Comparison of ENCODE assay signal across 9 cellular contexts in genomic region chr3:52022323-52023100, GRCh38. TPM values are rescaled to one million over a fixed set of nuclear protein-coding genes. Genes with fewer than 3 reads are reported as not detected.
DNase-seq lines count a peak whose midpoint lies in the region; ATAC-seq and TF ChIP-seq lines count a peak whose summit lies in the region.
"Had no signal": no experiment of that assay in that cellular context is flagged by ENCODE, and none has a peak within 500 bp of the region (broad histone marks: within the 10 kb centered on the region; RNA-seq: fewer than 3 reads in every experiment).

No MANE protein-coding gene starts in this region.

- DNase-seq in COR-L47 (lab: John Stamatoyannopoulos, UW) (peak; percentile 17), WERI-Rb-1 (peak; percentile 67), T-helper 1 cell (no peak), PC-3 (no peak)
- DNase-seq: activated CD8-positive, alpha-beta memory T cell treated with anti-CD3 and anti-CD28 coated beads, Interleukin-2, amount 50 U/mL, for 4 hours had no signal

- no peaks in the 10 kb centered on the region for H3K9me2 ChIP-seq in PC-3 (replicated peaks; ENCODE audit: low read length)

- H3K4me3 ChIP-seq in WERI-Rb-1 (ENCODE audit: low read depth, low read length) = peak overlapping the region; percentile 13
- no peak overlapping the region for H3K4me3 ChIP-seq in mesodermal cell (ENCODE audit: extremely low read depth, insufficient read depth, low read length, poor library complexity, severe bottlenecking)
- no peak overlapping the region for H3K4me3 ChIP-seq in PC-3 (ENCODE audit: low read length)
- H3K4me3 ChIP-seq: SJCRH30, skin epidermis had no signal

- ATAC-seq in PC-3 (no peak), HG02763 (IDR thresholded peaks at IDR 0.05; ENCODE audit: unreplicated experiment) (no peak)

- H3K79me2 ChIP-seq in PC-3 (ENCODE audit: low read length) = no peaks in the 10 kb centered on the region

- H3K9me3 ChIP-seq in WERI-Rb-1 (ENCODE audit: severe bottlenecking) (no peaks in the 10 kb centered on the region), mesodermal cell (ENCODE audit: control insufficient read depth, low read length) (no peaks in the 10 kb centered on the region), PC-3 (ENCODE audit: low read length) (no peaks in the 10 kb centered on the region)
- H3K9me3 ChIP-seq: SJCRH30 had no signal

- no peak overlapping the region for H3K4me2 ChIP-seq in PC-3 (ENCODE audit: low read length)

- POLR2A ChIA-PET in PC-3 (lab: Charles Lee; ENCODE audit: unreplicated experiment) = no interaction called here

- intact Hi-C loops in PC-3 (cut with micrococcal nuclease) = no loop called here

- H4K20me1 ChIP-seq in PC-3 (ENCODE audit: low read length) = no peaks in the 10 kb centered on the region

- H3K36me3 ChIP-seq in WERI-Rb-1 (no peaks in the 10 kb centered on the region), mesodermal cell (ENCODE audit: control insufficient read depth, insufficient read depth, low read length) (no peaks in the 10 kb centered on the region), PC-3 (ENCODE audit: low read depth, low read length) (no peaks in the 10 kb centered on the region)
- H3K36me3 ChIP-seq: SJCRH30 had no signal

- no TSS peak for BruUV-seq in PC-3 (replicated peaks; lab: Mats Ljungman, UMichigan)

- H3K4me1 ChIP-seq in mesodermal cell (ENCODE audit: control insufficient read depth, insufficient read depth, low read length, poor library complexity, severe bottlenecking) (peaks cover 40% of the 10 kb centered on the region), PC-3 (ENCODE audit: insufficient read depth, low read length) (no peaks in the 10 kb centered on the region)

- H3F3A ChIP-seq in PC-3 (ENCODE audit: low read length, unreplicated experiment) = no peaks in the 10 kb centered on the region

- H3K27me3 ChIP-seq in WERI-Rb-1 (ENCODE audit: insufficient read depth, low read depth, severe bottlenecking) = no peaks in the 10 kb centered on the region
- no peaks in the 10 kb centered on the region for H3K27me3 ChIP-seq in PC-3 (ENCODE audit: low read length)
- H3K27me3 ChIP-seq: SJCRH30 had no signal

- H3K27ac ChIP-seq in WERI-Rb-1 (peak overlapping the region; percentile 96), mesodermal cell (ENCODE audit: low read depth, low read length, severe bottlenecking) (peak overlapping the region; percentile 11), PC-3 (ENCODE audit: low read length) (no peak overlapping the region)
- H3K27ac ChIP-seq: SJCRH30 had no signal

- TF ChIP-seq CTCF in WERI-Rb-1 (IDR thresholded peaks at IDR 0.05; ENCODE audit: low read depth, low read length) = no peak
- TF ChIP-seq CTCF in PC-3 (conservative IDR thresholded peaks at IDR 0.05; ENCODE audit: low read depth, low read length) = no peak

- WGBS in mesodermal cell (ENCODE audit: insufficient coverage in 2 of 2), 2 experiments = 87 to 88% methylated on average over 12 to 16 of the region's 20 CpGs

- no peak overlapping the region for H2AFZ ChIP-seq in PC-3 (ENCODE audit: low read length)

- no peak overlapping the region for H3K9ac ChIP-seq in PC-3 (ENCODE audit: low read length)

- CTCF ChIA-PET in PC-3 (lab: Charles Lee) = interaction anchor here (0.6 kb wide), 1 partner anchor 14 kb away, joined by 6 read pairs; no protein-coding TSS in a partner anchor

RNA-seq across cellular contexts. Expression of gene RPL29, which starts 26.8 kb away (rescaled TPM):
- 2,047 TPM for polyA plus RNA-seq in mesodermal cell (2013, experiment 1 of 2)
- 1,829 TPM for polyA plus RNA-seq in mesodermal cell (2013, experiment 2 of 2)
- 1,539 and 1,807 TPM in 2 replicates for total RNA-seq in PC-3 (2014; rRNA removed)

RNA-seq across cellular contexts. Expression of gene DUSP7, which starts 33.9 kb away (rescaled TPM):
- polyA plus RNA-seq in mesodermal cell (2013, experiment 1 of 2) = 23.1 TPM
- polyA plus RNA-seq in mesodermal cell (2013, experiment 2 of 2) = 19.8 TPM
- 40.9 and 51.1 TPM in 2 replicates for total RNA-seq in PC-3 (2014; rRNA removed)

RNA-seq across cellular contexts. Expression of gene ACY1, which starts 39.2 kb away (rescaled TPM):
- polyA plus RNA-seq in mesodermal cell (2013, experiment 1 of 2) = 32.6 TPM
- 27.5 TPM for polyA plus RNA-seq in mesodermal cell (2013, experiment 2 of 2)
- 71.3 and 113 TPM in 2 replicates for total RNA-seq in PC-3 (2014; rRNA removed)

RNA-seq across cellular contexts. Expression of gene ABHD14A, which starts 47.6 kb away (rescaled TPM):
- polyA plus RNA-seq in mesodermal cell (2013, experiment 1 of 2) = 16.5 TPM
- polyA plus RNA-seq in mesodermal cell (2013, experiment 2 of 2) = 13.2 TPM
- 22.1 and 23.4 TPM in 2 replicates for total RNA-seq in PC-3 (2014; rRNA removed)

RNA-seq across cellular contexts. Expression of gene ABHD14B, which starts 48.7 kb away (rescaled TPM):
- 11.2 TPM for polyA plus RNA-seq in mesodermal cell (2013, experiment 1 of 2)
- polyA plus RNA-seq in mesodermal cell (2013, experiment 2 of 2) = 11.4 TPM
- total RNA-seq in PC-3 (2014; rRNA removed) = 49.6 and 53.8 TPM in 2 replicates

Comparison
In these comparisons a context has a peak if more than half of its experiments do, and no peak if none do; other contexts are left out.
1. DNase-seq: peak in COR-L47 (single experiment) and WERI-Rb-1 (single experiment); none in T-helper 1 cell (0 of 5) and PC-3 (single experiment).